ENCODE assay signal across 17 cellular contexts in the genomic region with DNA sequence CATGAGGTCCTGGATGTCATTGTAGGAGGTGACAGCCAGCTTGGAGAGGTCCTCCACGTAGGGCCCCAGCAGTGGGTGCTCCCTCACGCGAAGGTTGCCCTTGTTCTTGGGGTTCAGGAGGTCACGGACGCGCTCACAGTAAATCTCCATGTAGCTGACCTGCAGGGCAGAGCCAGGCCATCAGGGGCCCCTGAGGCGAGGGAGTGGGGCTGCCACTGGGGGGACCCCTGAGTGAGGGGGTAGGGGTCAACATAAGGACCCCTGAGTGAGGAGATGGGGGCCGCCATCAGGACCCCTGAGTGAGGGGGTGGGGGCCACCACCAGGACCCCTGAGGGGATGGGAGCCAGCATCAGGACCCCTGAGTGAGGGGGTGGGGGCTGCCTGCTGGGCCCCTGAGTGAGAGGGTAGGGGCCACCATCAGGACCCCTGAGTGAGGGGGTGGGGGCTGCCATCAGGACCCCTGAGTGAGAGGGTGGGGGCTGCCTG.
"Had no signal": no experiment of that assay in that cellular context is flagged by ENCODE, and none has a peak within 500 bp of the region (broad histone marks: within the 10 kb centered on the region; RNA-seq: fewer than 3 reads in every experiment).

No MANE protein-coding gene starts in this region.

- H3K27ac Mint-ChIP-seq: activated CD8-positive, alpha-beta T cell treated with anti-CD3 and anti-CD28 coated beads for 36 hours; activated naive CD4-positive, alpha-beta T cell treated with anti-CD3 and anti-CD28 coated beads, Interleukin-2, amount 10 ng/mL, durations not matched to agents 7 days and 5 days; activated T-helper 1 cell treated with anti-CD3 and anti-CD28 coated beads, Interleukin-12 subunit alpha, Interleukin-12 subunit beta, Interleukin-2, Interleukin-4 antibody, amounts not matched to agents 30 ng/mL and 10 ng/mL and 1 ng/mL, durations not matched to agents 14 hours and 24 hours and 36 hours; mesothelial cell of epicardium; stimulated activated naive CD8-positive, alpha-beta T cell treated with anti-CD3 and anti-CD28 coated beads, Interleukin-15, Interleukin-2, amounts not matched to agents 100 ng/mL and 50 ng/mL, for 24 hours; T-cell had no signal

- H3K27me3 ChIP-seq: adrenal gland had no signal

- H3K4me3 ChIP-seq: adrenal gland, heart right ventricle, prostate gland had no signal

- H3K9me3 ChIP-seq: adrenal gland, heart right ventricle, prostate gland had no signal

- H3K27ac ChIP-seq: adrenal gland, heart right ventricle, prostate gland had no signal

- H3K4me1 Mint-ChIP-seq: activated naive CD4-positive, alpha-beta T cell treated with anti-CD3 and anti-CD28 coated beads, Interleukin-2, amount 10 ng/mL, durations not matched to agents 7 days and 5 days; T-cell had no signal

- H3K36me3 Mint-ChIP-seq: activated naive CD4-positive, alpha-beta T cell treated with anti-CD3 and anti-CD28 coated beads, Interleukin-2, amount 10 ng/mL, durations not matched to agents 7 days and 5 days; mesothelial cell of epicardium; T-cell had no signal

- H3K4me1 ChIP-seq: adrenal gland, heart right ventricle, prostate gland had no signal

- H3K27me3 Mint-ChIP-seq: activated naive CD4-positive, alpha-beta T cell treated with anti-CD3 and anti-CD28 coated beads, Interleukin-2, amount 10 ng/mL, durations not matched to agents 7 days and 5 days; stimulated activated naive CD8-positive, alpha-beta T cell treated with anti-CD3 and anti-CD28 coated beads, Interleukin-15, Interleukin-2, amounts not matched to agents 100 ng/mL and 50 ng/mL, for 24 hours had no signal

- H3K9me3 Mint-ChIP-seq: activated CD8-positive, alpha-beta T cell treated with anti-CD3 and anti-CD28 coated beads for 36 hours; activated naive CD4-positive, alpha-beta T cell treated with anti-CD3 and anti-CD28 coated beads, Interleukin-2, amount 10 ng/mL, durations not matched to agents 7 days and 5 days; activated T-helper 1 cell treated with anti-CD3 and anti-CD28 coated beads, Interleukin-12 subunit alpha, Interleukin-12 subunit beta, Interleukin-2, Interleukin-4 antibody, amounts not matched to agents 30 ng/mL and 10 ng/mL and 1 ng/mL, durations not matched to agents 14 hours and 24 hours and 36 hours; mesothelial cell of epicardium; stimulated activated naive CD8-positive, alpha-beta T cell treated with anti-CD3 and anti-CD28 coated beads, Interleukin-15, Interleukin-2, amounts not matched to agents 100 ng/mL and 50 ng/mL, for 24 hours; T-cell had no signal

- H3K36me3 ChIP-seq: adrenal gland, heart right ventricle, prostate gland had no signal

- H3K4me3 Mint-ChIP-seq: activated CD8-positive, alpha-beta T cell treated with anti-CD3 and anti-CD28 coated beads for 36 hours; activated naive CD4-positive, alpha-beta T cell treated with anti-CD3 and anti-CD28 coated beads, Interleukin-2, amount 10 ng/mL, durations not matched to agents 7 days and 5 days; activated T-helper 1 cell treated with anti-CD3 and anti-CD28 coated beads, Interleukin-12 subunit alpha, Interleukin-12 subunit beta, Interleukin-2, Interleukin-4 antibody, amounts not matched to agents 30 ng/mL and 10 ng/mL and 1 ng/mL, durations not matched to agents 14 hours and 24 hours and 36 hours; mesothelial cell of epicardium; stimulated activated naive CD8-positive, alpha-beta T cell treated with anti-CD3 and anti-CD28 coated beads, Interleukin-15, Interleukin-2, amounts not matched to agents 100 ng/mL and 50 ng/mL, for 24 hours; T-cell had no signal

- ATAC-seq: T-cell had no signal

- FAIRE-seq: islet of Langerhans had no signal

- DNase-seq: activated CD4-positive, alpha-beta T cell treated with anti-CD3 and anti-CD28 coated beads for 1 hour; activated naive CD4-positive, alpha-beta T cell treated with anti-CD3 and anti-CD28 coated beads, Interleukin-2, amount 10 ng/mL, durations not matched to agents 7 days and 5 days; adrenal gland; central memory CD4-positive, alpha-beta T cell; cortex of kidney; effector CD8-positive, alpha-beta T cell; foreskin melanocyte; stimulated activated CD4-positive, alpha-beta T cell treated with anti-CD3 and anti-CD28 coated beads, Interleukin-4, amount 100 ng/mL, for 1 hour; T1000 had no signal
